Comparison of ENCODE assay signal across 1 cellular context in genomic region chr10:30160431-30160982, GRCh38.
A peak's percentile ranks its signal among the peaks of the same experiment; 100 is the strongest.
TF ChIP-seq lines count a peak whose summit lies in the region.

No MANE protein-coding gene starts in this region.

TF ChIP-seq in K562, 482 proteins besides CTCF, POLR2A, EP300 and RAD21 (continued from another document):
- TF ChIP-seq, protein P1, sequence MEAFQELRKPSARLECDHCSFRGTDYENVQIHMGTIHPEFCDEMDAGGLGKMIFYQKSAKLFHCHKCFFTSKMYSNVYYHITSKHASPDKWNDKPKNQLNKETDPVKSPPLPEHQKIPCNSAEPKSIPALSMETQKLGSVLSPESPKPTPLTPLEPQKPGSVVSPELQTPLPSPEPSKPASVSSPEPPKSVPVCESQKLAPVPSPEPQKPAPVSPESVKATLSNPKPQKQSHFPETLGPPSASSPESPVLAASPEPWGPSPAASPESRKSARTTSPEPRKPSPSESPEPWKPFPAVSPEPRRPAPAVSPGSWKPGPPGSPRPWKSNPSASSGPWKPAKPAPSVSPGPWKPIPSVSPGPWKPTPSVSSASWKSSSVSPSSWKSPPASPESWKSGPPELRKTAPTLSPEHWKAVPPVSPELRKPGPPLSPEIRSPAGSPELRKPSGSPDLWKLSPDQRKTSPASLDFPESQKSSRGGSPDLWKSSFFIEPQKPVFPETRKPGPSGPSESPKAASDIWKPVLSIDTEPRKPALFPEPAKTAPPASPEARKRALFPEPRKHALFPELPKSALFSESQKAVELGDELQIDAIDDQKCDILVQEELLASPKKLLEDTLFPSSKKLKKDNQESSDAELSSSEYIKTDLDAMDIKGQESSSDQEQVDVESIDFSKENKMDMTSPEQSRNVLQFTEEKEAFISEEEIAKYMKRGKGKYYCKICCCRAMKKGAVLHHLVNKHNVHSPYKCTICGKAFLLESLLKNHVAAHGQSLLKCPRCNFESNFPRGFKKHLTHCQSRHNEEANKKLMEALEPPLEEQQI (IDR thresholded peaks at IDR 0.05), result peak; percentile 26; the same call in 1 of the 2 replicates
- TF ChIP-seq JUND (IDR thresholded peaks at IDR 0.05; ENCODE audit: borderline replicate concordance, low read depth, low read length), result peak; percentile 18; the same call in 1 of the 2 replicates
- peak; percentile 60; the same call in 1 of the 3 replicates for TF ChIP-seq JUND (tag; IDR thresholded peaks at IDR 0.05; ENCODE audit: borderline replicate concordance, low read depth, low read length)
- no peak for TF ChIP-seq ZBTB11 (CRISPR knock-in tag; IDR thresholded peaks at IDR 0.05)
- peak; percentile 82 for TF ChIP-seq TAL1 (IDR thresholded peaks at IDR 0.05)
- peak in 1 of 2 experiments; percentile 76; a peak in 3 of 4 replicates for TF ChIP-seq RCOR1 (IDR thresholded peaks at IDR 0.05; ENCODE audit: borderline replicate concordance in 1 of 2, low read depth in 2 of 2, low read length in 2 of 2)
- TF ChIP-seq HES1 (IDR thresholded peaks at IDR 0.05; ENCODE audit: low read depth), result peak; percentile 58; the same call in 1 of the 2 replicates
- no peak for TF ChIP-seq PHTF2 (CRISPR knock-in tag; IDR thresholded peaks at IDR 0.05)
- peak; percentile 65 for TF ChIP-seq CCNT2 (IDR thresholded peaks at IDR 0.05; ENCODE audit: borderline replicate concordance, extremely low read depth, insufficient read length, low read depth, low read length)
- TF ChIP-seq ZNF408 (CRISPR knock-in tag; IDR thresholded peaks at IDR 0.05; ENCODE audit: low read depth), result no peak
- TF ChIP-seq ZNF766 (CRISPR knock-in tag; conservative IDR thresholded peaks at IDR 0.05), result peak; percentile 59; the same call in 1 of the 2 replicates
- no peak for TF ChIP-seq PHF8 (IDR thresholded peaks at IDR 0.05; ENCODE audit: borderline replicate concordance, low read length)
- peak; percentile 82 for TF ChIP-seq TCF3 (CRISPR knock-in tag; IDR thresholded peaks at IDR 0.05)
- no peak for TF ChIP-seq NCOA1 (IDR thresholded peaks at IDR 0.05; ENCODE audit: low read depth)
- TF ChIP-seq NCOR1 (IDR thresholded peaks at IDR 0.05), result peak; percentile 75
- 0 out of 2 replicates have a peak, but pooled peaks have one; percentile 25 for TF ChIP-seq ZNF395 (CRISPR knock-in tag; IDR thresholded peaks at IDR 0.05)
- 0 out of 2 replicates have a peak, but pooled peaks have one; percentile 25 for TF ChIP-seq SMARCC2 (IDR thresholded peaks at IDR 0.05; ENCODE audit: low read depth)
- TF ChIP-seq SOX6 (IDR thresholded peaks at IDR 0.05), result peak; percentile 60; the same call in 1 of the 2 replicates
- TF ChIP-seq KLF16 (IDR thresholded peaks at IDR 0.05), result peak; percentile 51; the same call in 1 of the 2 replicates
- TF ChIP-seq NFIC (IDR thresholded peaks at IDR 0.05), result peak; percentile 88
- TF ChIP-seq POLR2AphosphoS5 (IDR thresholded peaks at IDR 0.05; ENCODE audit: control insufficient read depth, insufficient read depth, low read depth, low read length), result 0 out of 2 replicates have a peak, but pooled peaks have one; percentile 36
- TF ChIP-seq CTBP1 (IDR thresholded peaks at IDR 0.05; ENCODE audit: borderline replicate concordance), result peak; percentile 43; the same call in 1 of the 2 replicates
- TF ChIP-seq FOXM1 (IDR thresholded peaks at IDR 0.05; ENCODE audit: low read depth), result peak; percentile 38; the same call in 1 of the 2 replicates
- no peak for TF ChIP-seq FOXM1 (CRISPR knock-in tag; IDR thresholded peaks at IDR 0.05; ENCODE audit: low read depth)
- TF ChIP-seq ZNF146 (CRISPR knock-in tag; IDR thresholded peaks at IDR 0.05; ENCODE audit: unreplicated experiment), result no peak
- TF ChIP-seq DPF2 (IDR thresholded peaks at IDR 0.05), result peak; percentile 55; the same call in 1 of the 2 replicates
- TF ChIP-seq IRF1 (CRISPR knock-in tag; IDR thresholded peaks at IDR 0.05; ENCODE audit: borderline replicate concordance), result no peak
- peak; percentile 80 for TF ChIP-seq CBFA2T2 (conservative IDR thresholded peaks at IDR 0.05)
- TF ChIP-seq YBX1 (IDR thresholded peaks at IDR 0.05), result no peak
- peak; percentile 27; the same call in 1 of the 2 replicates for TF ChIP-seq SPI1 (IDR thresholded peaks at IDR 0.05; ENCODE audit: borderline replicate concordance, low read depth, low read length)
- no peak for TF ChIP-seq TCF7 (IDR thresholded peaks at IDR 0.05; ENCODE audit: borderline replicate concordance)
- TF ChIP-seq ZFX (CRISPR knock-in tag; IDR thresholded peaks at IDR 0.05), result peak; percentile 44; the same call in 1 of the 2 replicates
- peak; percentile 90 for TF ChIP-seq ARID1B (IDR thresholded peaks at IDR 0.05)
- TF ChIP-seq TRIM24 (IDR thresholded peaks at IDR 0.05), result peak in 1 of 2 experiments; percentile 60; a peak in 1 of 4 replicates
- TF ChIP-seq CREB1 (IDR thresholded peaks at IDR 0.05), result 0 out of 2 replicates have a peak, but pooled peaks have one; percentile 12
- TF ChIP-seq CREB1 (CRISPR knock-in tag; IDR thresholded peaks at IDR 0.05), result no peak
- TF ChIP-seq STAT5A (IDR thresholded peaks at IDR 0.05; ENCODE audit: borderline replicate concordance, low read length), result peak; percentile 21; the same call in 1 of the 2 replicates
- TF ChIP-seq, protein P2, sequence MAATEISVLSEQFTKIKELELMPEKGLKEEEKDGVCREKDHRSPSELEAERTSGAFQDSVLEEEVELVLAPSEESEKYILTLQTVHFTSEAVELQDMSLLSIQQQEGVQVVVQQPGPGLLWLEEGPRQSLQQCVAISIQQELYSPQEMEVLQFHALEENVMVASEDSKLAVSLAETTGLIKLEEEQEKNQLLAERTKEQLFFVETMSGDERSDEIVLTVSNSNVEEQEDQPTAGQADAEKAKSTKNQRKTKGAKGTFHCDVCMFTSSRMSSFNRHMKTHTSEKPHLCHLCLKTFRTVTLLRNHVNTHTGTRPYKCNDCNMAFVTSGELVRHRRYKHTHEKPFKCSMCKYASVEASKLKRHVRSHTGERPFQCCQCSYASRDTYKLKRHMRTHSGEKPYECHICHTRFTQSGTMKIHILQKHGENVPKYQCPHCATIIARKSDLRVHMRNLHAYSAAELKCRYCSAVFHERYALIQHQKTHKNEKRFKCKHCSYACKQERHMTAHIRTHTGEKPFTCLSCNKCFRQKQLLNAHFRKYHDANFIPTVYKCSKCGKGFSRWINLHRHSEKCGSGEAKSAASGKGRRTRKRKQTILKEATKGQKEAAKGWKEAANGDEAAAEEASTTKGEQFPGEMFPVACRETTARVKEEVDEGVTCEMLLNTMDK (IDR thresholded peaks at IDR 0.05; ENCODE audit: borderline replicate concordance, insufficient read depth, low read depth, low read length, poor library complexity, severe bottlenecking), result no peak
- TF ChIP-seq RBM14 (IDR thresholded peaks at IDR 0.05; ENCODE audit: borderline replicate concordance, insufficient read depth, low read depth, low read length), result no peak
- peak; percentile 81 for TF ChIP-seq MIER1 (IDR thresholded peaks at IDR 0.05; ENCODE audit: low read depth)
- peak; percentile 41 for TF ChIP-seq FOSL1 (tag; conservative IDR thresholded peaks at IDR 0.05)
- TF ChIP-seq MYNN (IDR thresholded peaks at IDR 0.05), result peak; percentile 28; the same call in 1 of the 2 replicates
- no peak for TF ChIP-seq MYNN (CRISPR knock-in tag; IDR thresholded peaks at IDR 0.05)
TF ChIP-seq in K562: peak in this region for 39.
